8 cellular contexts compared by ENCODE assay signal in genomic region chr3:69250014-69250413, GRCh38.
DNase-seq lines count a peak whose midpoint lies in the region; ATAC-seq lines count a peak whose summit lies in the region.

No MANE protein-coding gene starts in this region.

- ATAC-seq in GM18520 (IDR thresholded peaks at IDR 0.05; ENCODE audit: unreplicated experiment), result no peak
- no peak for ATAC-seq in HG02588 (IDR thresholded peaks at IDR 0.05; ENCODE audit: unreplicated experiment)

- DNase-seq in NCI-H526 treated with DMSO at 0.1 percent for 48 hours (lab: John Stamatoyannopoulos, UW) (peak; percentile 40), inferior parietal cortex (ENCODE audit: extremely low spot score) (peak; percentile 30), GM19240 (ENCODE audit: insufficient read length, low spot score) (no peak), T1000 (lab: John Stamatoyannopoulos, UW) (no peak)
- DNase-seq in activated naive CD4-positive, alpha-beta T cell treated with Interleukin-2 at 50 U/mL for 16 hours, result peak; percentile 57
- peak; percentile 22 to 33 for DNase-seq in stimulated activated CD4-positive, alpha-beta T cell treated with anti-CD3 and anti-CD28 coated beads, Interleukin-1b, Interleukin-23, amount 100 ng/mL, for 4 hours (ENCODE audit: low read depth in 2 of 2)

Comparison
In these comparisons a context has a peak if more than half of its experiments do, and no peak if none do; other contexts are left out.
1. DNase-seq: peak in NCI-H526 treated with DMSO at 0.1 percent for 48 hours (single experiment), activated naive CD4-positive, alpha-beta T cell treated with Interleukin-2 at 50 U/mL for 16 hours (single experiment), inferior parietal cortex (single experiment) and stimulated activated CD4-positive, alpha-beta T cell treated with anti-CD3 and anti-CD28 coated beads, Interleukin-1b, Interleukin-23, amount 100 ng/mL, for 4 hours (2 of 2); none in GM19240 (single experiment) and T1000 (single experiment).